ENCODE assay signal across 25 cellular contexts in the genomic region with DNA sequence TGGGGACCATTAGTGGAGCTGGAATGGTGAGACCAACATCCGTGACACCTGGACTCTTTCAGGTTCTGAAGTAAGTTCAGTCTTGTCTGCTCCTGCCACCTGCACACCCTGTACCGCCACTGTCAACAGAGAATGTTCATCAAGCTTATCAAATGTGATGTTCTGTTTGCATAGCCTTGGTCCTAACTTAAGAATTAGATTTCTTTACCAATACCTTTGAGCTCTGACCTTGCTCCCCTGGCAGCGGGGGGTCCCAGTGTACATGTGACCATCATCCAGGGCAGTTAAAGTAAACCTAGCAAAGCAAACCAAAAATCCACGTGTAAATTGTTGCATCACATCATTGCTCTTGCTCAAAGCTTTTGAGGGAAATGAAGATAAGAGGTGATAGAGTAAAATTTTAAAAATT.
"Had no signal": no experiment of that assay in that cellular context is flagged by ENCODE, and none has a peak within 500 bp of the region (broad histone marks: within the 10 kb centered on the region; RNA-seq: fewer than 3 reads in every experiment).

No MANE protein-coding gene starts in this region.

- H3K9me3 ChIP-seq: esophagus muscularis mucosa, ovary, suprapubic skin, tibial artery, upper lobe of right lung had no signal

- ATAC-seq: activated naive CD4-positive, alpha-beta T cell treated with anti-CD3 and anti-CD28 coated beads, Interleukin-2, amount 50 U/mL, for 72 hours; activated T-cell treated with anti-CD3 and anti-CD28 coated beads, Interleukin-2, amount 50 U/mL, for 4 hours; activated T-helper 17 cell treated with anti-CD3 and anti-CD28 coated beads, Interleukin-2, amount 50 U/mL, for 72 hours; foreskin keratinocyte; upper lobe of right lung had no signal

- DNase-seq: activated CD4-positive, alpha-beta memory T cell treated with anti-CD3 and anti-CD28 coated beads for 36 hours; activated CD4-positive, alpha-beta T cell treated with anti-CD3 and anti-CD28 coated beads, Interleukin-2, amount 10 ng/mL, durations not matched to agents 24 days and 14 days; activated naive CD4-positive, alpha-beta T cell; activated T-cell treated with anti-CD3 and anti-CD28 coated beads, Interleukin-2, amount 50 U/mL, for 4 hours; anterior cingulate cortex; dermis blood vessel endothelial cell; effector CD4-positive, alpha-beta T cell; foreskin keratinocyte; islet precursor cell; naive B cell; ovary; retina; stimulated activated CD4-positive, alpha-beta T cell treated with anti-CD3 and anti-CD28 coated beads, Interleukin-15, amount 100 ng/mL, for 24 hours; stimulated activated CD4-positive, alpha-beta T cell treated with anti-CD3 and anti-CD28 coated beads, Interleukin-2, amount 100 ng/mL, for 24 hours; stimulated activated naive CD4-positive, alpha-beta T cell; T-helper 1 cell; upper lobe of right lung had no signal

- H3K4me1 Mint-ChIP-seq: mesothelial cell of epicardium had no signal

- H3K4me3 ChIP-seq: esophagus muscularis mucosa, ovary, suprapubic skin, tibial artery, upper lobe of right lung had no signal

- H3K27me3 ChIP-seq: esophagus muscularis mucosa, foreskin keratinocyte, ovary, suprapubic skin, tibial artery, upper lobe of right lung had no signal

- H3K9me3 Mint-ChIP-seq: activated CD4-positive, alpha-beta memory T cell treated with anti-CD3 and anti-CD28 coated beads for 36 hours; activated CD4-positive, alpha-beta T cell treated with anti-CD3 and anti-CD28 coated beads, Interleukin-2, amount 10 ng/mL, durations not matched to agents 24 days and 14 days; activated naive CD4-positive, alpha-beta T cell treated with anti-CD3 and anti-CD28 coated beads, Interleukin-2, amount 50 U/mL, for 72 hours; activated T-cell treated with anti-CD3 and anti-CD28 coated beads, Interleukin-2, amount 50 U/mL, for 4 hours; activated T-helper 17 cell treated with anti-CD3 and anti-CD28 coated beads, Interleukin-2, amount 50 U/mL, for 72 hours; mesothelial cell of epicardium; naive B cell; T-helper 2 cell treated with Interferon-gamma antibody and Interleukin-4, amounts not matched to agents 5 μg/mL and 100 μg/mL, for 36 hours had no signal

- H3K4me3 Mint-ChIP-seq: activated CD4-positive, alpha-beta memory T cell treated with anti-CD3 and anti-CD28 coated beads for 36 hours; activated CD4-positive, alpha-beta T cell treated with anti-CD3 and anti-CD28 coated beads, Interleukin-2, amount 10 ng/mL, durations not matched to agents 24 days and 14 days; activated T-cell treated with anti-CD3 and anti-CD28 coated beads, Interleukin-2, amount 50 U/mL, for 4 hours; activated T-helper 17 cell treated with anti-CD3 and anti-CD28 coated beads, Interleukin-2, amount 50 U/mL, for 72 hours; mesothelial cell of epicardium; T-helper 2 cell treated with Interferon-gamma antibody and Interleukin-4, amounts not matched to agents 5 μg/mL and 100 μg/mL, for 36 hours had no signal

- H3K27me3 Mint-ChIP-seq: activated CD4-positive, alpha-beta memory T cell treated with anti-CD3 and anti-CD28 coated beads for 36 hours; activated CD4-positive, alpha-beta T cell treated with anti-CD3 and anti-CD28 coated beads, Interleukin-2, amount 10 ng/mL, durations not matched to agents 24 days and 14 days; activated T-helper 17 cell treated with anti-CD3 and anti-CD28 coated beads, Interleukin-2, amount 50 U/mL, for 72 hours; naive B cell; progenitor cell of endocrine pancreas had no signal

- H3K27ac Mint-ChIP-seq: activated CD4-positive, alpha-beta memory T cell treated with anti-CD3 and anti-CD28 coated beads for 36 hours; activated CD4-positive, alpha-beta T cell treated with anti-CD3 and anti-CD28 coated beads, Interleukin-2, amount 10 ng/mL, durations not matched to agents 24 days and 14 days; activated naive CD4-positive, alpha-beta T cell treated with anti-CD3 and anti-CD28 coated beads, Interleukin-2, amount 50 U/mL, for 72 hours; activated T-helper 17 cell treated with anti-CD3 and anti-CD28 coated beads, Interleukin-2, amount 50 U/mL, for 72 hours; mesothelial cell of epicardium; progenitor cell of endocrine pancreas; T-helper 2 cell treated with Interferon-gamma antibody and Interleukin-4, amounts not matched to agents 5 μg/mL and 100 μg/mL, for 36 hours had no signal

- H3K27ac ChIP-seq: esophagus muscularis mucosa, foreskin keratinocyte, ovary, suprapubic skin, tibial artery, upper lobe of right lung had no signal

- H3K36me3 ChIP-seq: ovary had no signal
